32 cellular contexts compared by ENCODE assay signal in genomic region chr7:83173664-83174063, GRCh38. TPM values are rescaled to one million over a fixed set of nuclear protein-coding genes. Genes with fewer than 3 reads are reported as not detected.
DNase-seq lines count a peak whose midpoint lies in the region; ATAC-seq, FAIRE-seq and TF ChIP-seq lines count a peak whose summit lies in the region.
"Had no signal": no experiment of that assay in that cellular context is flagged by ENCODE, and none has a peak within 500 bp of the region (broad histone marks: within the 10 kb centered on the region; RNA-seq: fewer than 3 reads in every experiment).

No MANE protein-coding gene starts in this region.

- FAIRE-seq in H1 (lab: Jason Lieb, UNC), result no peak
- FAIRE-seq: A204.1, A549, D721Med had no signal

- H3K79me2 ChIP-seq in H1 (ENCODE audit: control insufficient read depth in 1 of 2, insufficient read depth in 2 of 2, low read length in 2 of 2) (no peaks in the 10 kb centered on the region), PC-3 (ENCODE audit: low read length) (no peaks in the 10 kb centered on the region)

- H3K9me2 ChIP-seq in PC-3 (replicated peaks; ENCODE audit: low read length), result no peaks in the 10 kb centered on the region

- no peak for TF ChIP-seq POLR2A in H1 (IDR thresholded peaks at IDR 0.05; ENCODE audit: control extremely low read depth in 1 of 2, low read depth in 2 of 2, low read length in 2 of 2)

- H3K23me2 ChIP-seq in H1 (ENCODE audit: low read depth, low read length), result no peaks in the 10 kb centered on the region

- no peak overlapping the region for H2BK15ac ChIP-seq in H1 (ENCODE audit: low read length)

- intact Hi-C loops in PC-3 (cut with micrococcal nuclease), result no loop called here

- POLR2A ChIA-PET in HEK293 (lab: Yijun Ruan, JAX) (no interaction called here), H1 (lab: Charles Lee; ENCODE audit: partially characterized antibody) (no interaction called here), PC-3 (lab: Charles Lee; ENCODE audit: unreplicated experiment) (interaction anchor here (0.5 kb wide), 1 partner anchor 77 kb away, joined by 4 read pairs; no protein-coding TSS in a partner anchor)

- H2BK20ac ChIP-seq in H1 (ENCODE audit: low read length), result no peak overlapping the region

- H4K5ac ChIP-seq in H1 (ENCODE audit: insufficient read length, low read depth, low read length), result no peak overlapping the region

- H4K20me1 ChIP-seq in H1 (replicated peaks in 1 of 2; ENCODE audit: control insufficient read depth in 1 of 2, insufficient read depth in 2 of 2, low read length in 2 of 2), result no peaks in the 10 kb centered on the region
- H4K20me1 ChIP-seq in PC-3 (ENCODE audit: low read length), result no peaks in the 10 kb centered on the region
- H4K20me1 ChIP-seq: BLaER1; BLaER1 treated with 17β-estradiol and CSF1 and Interleukin-3, amounts not matched to agents 10 nM and 100 nM had no signal

- TF ChIP-seq CTCF in HEK293 (tag by site-specific recombination; IDR thresholded peaks at IDR 0.05), result no peak
- no peak for TF ChIP-seq CTCF in H1 (IDR thresholded peaks at IDR 0.05; ENCODE audit: control extremely low read depth in 1 of 3, insufficient read depth in 1 of 3, low read depth in 1 of 3, low read length in 3 of 3)
- no peak for TF ChIP-seq CTCF in PC-3 (conservative IDR thresholded peaks at IDR 0.05; ENCODE audit: low read depth, low read length)

- no peak for ATAC-seq in PC-3
- ATAC-seq: A549; CD8-positive, alpha-beta T cell had no signal

- no peak overlapping the region for H3K9ac ChIP-seq in H1 (replicated peaks in 1 of 4; ENCODE audit: extremely low read depth in 1 of 4, low read depth in 3 of 4, low read length in 3 of 4)
- no peak overlapping the region for H3K9ac ChIP-seq in PC-3 (ENCODE audit: low read length)
- H3K9ac ChIP-seq: BLaER1; BLaER1 treated with 17β-estradiol and CSF1 and Interleukin-3, amounts not matched to agents 10 nM and 100 nM had no signal

- no peak overlapping the region for H3K56ac ChIP-seq in H1 (replicated peaks; ENCODE audit: insufficient read length, low read depth, low read length)

- no peak overlapping the region for H4K91ac ChIP-seq in H1 (replicated peaks; ENCODE audit: insufficient read length, low read length)

- H3K36me3 ChIP-seq in HEK293 (ENCODE audit: control insufficient read depth in 2 of 2, insufficient read depth in 1 of 2, low read length in 2 of 2) (no peaks in the 10 kb centered on the region), H1 (ENCODE audit: control insufficient read depth in 2 of 4, insufficient read depth in 4 of 4, low read length in 3 of 4) (no peaks in the 10 kb centered on the region), PC-3 (ENCODE audit: low read depth, low read length) (no peaks in the 10 kb centered on the region)
- H3K36me3 ChIP-seq: BE2C; BLaER1; BLaER1 treated with 17β-estradiol and CSF1 and Interleukin-3, amounts not matched to agents 10 nM and 100 nM had no signal

- H2BK5ac ChIP-seq in H1 (ENCODE audit: low read depth, low read length), result no peak overlapping the region

- no peaks in the 10 kb centered on the region for H3K79me1 ChIP-seq in H1 (ENCODE audit: low read depth, low read length)

- H3K27me3 ChIP-seq in H1 (replicated peaks in 1 of 4; ENCODE audit: control insufficient read depth in 3 of 4, extremely low read depth in 1 of 4, insufficient read depth in 3 of 4, low read length in 3 of 4) (peaks cover 0 to 1% (median 0%) of the 10 kb centered on the region in 4 experiments; a peak in 1 of 7 replicates), PC-3 (ENCODE audit: low read length) (no peaks in the 10 kb centered on the region)
- H3K27me3 ChIP-seq: BE2C; BLaER1; BLaER1 treated with 17β-estradiol and CSF1 and Interleukin-3, amounts not matched to agents 10 nM and 100 nM had no signal

- H3K23ac ChIP-seq in H1 (ENCODE audit: insufficient read length), result no peak overlapping the region

- no peak overlapping the region for H3K4me3 ChIP-seq in HEK293 (ENCODE audit: low read depth, low read length)
- H3K4me3 ChIP-seq in H1 (ENCODE audit: extremely low read depth in 1 of 4, insufficient read depth in 2 of 4, low read depth in 3 of 4, low read length in 4 of 4), result no peak overlapping the region
- no peak overlapping the region for H3K4me3 ChIP-seq in PC-3 (ENCODE audit: low read length)
- H3K4me3 ChIP-seq: A549; BLaER1; BLaER1 treated with 17β-estradiol and CSF1 and Interleukin-3, amounts not matched to agents 10 nM and 100 nM had no signal

- no peak overlapping the region for H4K8ac ChIP-seq in H1 (ENCODE audit: extremely low read depth, insufficient read depth, low read length)

- H3K4me2 ChIP-seq in H1 (ENCODE audit: insufficient read depth in 1 of 2, low read depth in 2 of 2, low read length in 2 of 2) (no peak overlapping the region), PC-3 (ENCODE audit: low read length) (no peak overlapping the region)
- H3K4me2 ChIP-seq: A549; BLaER1; BLaER1 treated with 17β-estradiol and CSF1 and Interleukin-3, amounts not matched to agents 10 nM and 100 nM had no signal

- no peak overlapping the region for H2BK12ac ChIP-seq in H1 (ENCODE audit: low read depth, low read length)

- no peaks in the 10 kb centered on the region for H3F3A ChIP-seq in PC-3 (ENCODE audit: low read length, unreplicated experiment)

- H2AFZ ChIP-seq in H1 (ENCODE audit: low read length) (no peak overlapping the region), PC-3 (ENCODE audit: low read length) (no peak overlapping the region)

- no peak overlapping the region for H3K18ac ChIP-seq in H1 (ENCODE audit: extremely low read depth, low read length)

- no peak for TF ChIP-seq EP300 in H1 (IDR thresholded peaks at IDR 0.05; ENCODE audit: borderline replicate concordance in 1 of 2, low read depth in 2 of 2, low read length in 2 of 2)

- no peak overlapping the region for H2AK5ac ChIP-seq in H1 (ENCODE audit: low read depth, low read length)

- CTCF ChIA-PET in HEK293 (lab: Yijun Ruan, JAX) (no interaction called here), H1 (lab: Charles Lee; ENCODE audit: partially characterized antibody) (no interaction called here), PC-3 (lab: Charles Lee) (no interaction called here)

- DNase-seq in H1 (ENCODE audit: low read depth in 1 of 2, low spot score in 2 of 2), result no peak
- no peak for DNase-seq in PC-3
- DNase-seq in NCI-H1694 (lab: John Stamatoyannopoulos, UW), result no peak
- DNase-seq: 8988T; ACHN; AML-193; BE2C; C1 segment of cervical spinal cord; Caco-2; Calu3; CD4-positive, alpha-beta memory T cell; CD4-positive, alpha-beta T cell; CD4-positive, CD25-positive, alpha-beta regulatory T cell; CD8-positive, alpha-beta memory T cell; CD8-positive, alpha-beta T cell; COR-L47; DMS 273 treated with DMSO at 0.1 percent for 48 hours; DMS153; DMS53; DMS79; DMS79 treated with DMSO at 0.1 percent for 48 hours; DND-41; EL had no signal

- BruUV-seq in PC-3 (replicated peaks; lab: Mats Ljungman, UMichigan), result no TSS peak

- H3K9me3 ChIP-seq in HEK293 (ENCODE audit: control insufficient read depth, insufficient read depth, low read depth, low read length) (no peaks in the 10 kb centered on the region), H1 (ENCODE audit: insufficient read depth in 2 of 2, low read depth in 1 of 2, low read length in 1 of 2) (no peaks in the 10 kb centered on the region), PC-3 (ENCODE audit: low read length) (no peaks in the 10 kb centered on the region)
- H3K9me3 ChIP-seq: A549; BE2C; BLaER1; BLaER1 treated with 17β-estradiol and CSF1 and Interleukin-3, amounts not matched to agents 10 nM and 100 nM; Caco-2 had no signal

- no peaks in the 10 kb centered on the region for H3K4me1 ChIP-seq in HEK293 (ENCODE audit: control insufficient read depth, insufficient read depth, low read length)
- H3K4me1 ChIP-seq in H1 (replicated peaks in 1 of 4; ENCODE audit: control insufficient read depth in 3 of 4, insufficient read depth in 4 of 4, low read length in 3 of 4), result no peaks in the 10 kb centered on the region
- H3K4me1 ChIP-seq in PC-3 (ENCODE audit: insufficient read depth, low read length), result no peaks in the 10 kb centered on the region
- H3K4me1 ChIP-seq: A549; BE2C; BLaER1; BLaER1 treated with 17β-estradiol and CSF1 and Interleukin-3, amounts not matched to agents 10 nM and 100 nM; Caco-2 had no signal

- H3K4ac ChIP-seq in H1 (replicated peaks; ENCODE audit: insufficient read length, low read depth, low read length), result no peak overlapping the region

- no peak overlapping the region for H2BK120ac ChIP-seq in H1 (replicated peaks; ENCODE audit: low read depth, low read length)

- no peak for TF ChIP-seq RAD21 in H1 (IDR thresholded peaks at IDR 0.05 in 1 of 2, conservative IDR thresholded peaks at IDR 0.05 in 1 of 2; ENCODE audit: low read depth in 2 of 2, low read length in 2 of 2)

- no peak overlapping the region for H3K14ac ChIP-seq in H1 (ENCODE audit: insufficient read length)

- H3K27ac ChIP-seq in HEK293 (ENCODE audit: extremely low read depth, low read depth, low read length) (no peak overlapping the region), H1 (ENCODE audit: low read depth, low read length) (no peak overlapping the region), PC-3 (ENCODE audit: low read length) (no peak overlapping the region)
- H3K27ac ChIP-seq: 22Rv1; A549; BLaER1; BLaER1 treated with 17β-estradiol and CSF1 and Interleukin-3, amounts not matched to agents 10 nM and 100 nM; C4-2B had no signal

TF ChIP-seq in HEK293, 187 proteins besides CTCF, POLR2A, EP300 and RAD21 (continues in another document):
- TF ChIP-seq ZNF623 (tag by site-specific recombination; IDR thresholded peaks at IDR 0.05) (peak; percentile 88), ZNF580 (tag by site-specific recombination; IDR thresholded peaks at IDR 0.05) (0 out of 2 replicates have a peak, but pooled peaks have one; percentile 15)

TF ChIP-seq in H1, 55 proteins besides CTCF, POLR2A, EP300 and RAD21:
- TF ChIP-seq MAX (IDR thresholded peaks at IDR 0.05) (no peak), KDM1A (IDR thresholded peaks at IDR 0.05; ENCODE audit: borderline replicate concordance, low read length) (peak; percentile 52; the same call in 1 of the 2 replicates)
TF ChIP-seq in H1: peak in this region for 1.

RNA-seq across cellular contexts. Expression of gene PCLO, which starts 11.0 kb away (rescaled TPM):
- 3.2 and 3.7 TPM in 2 replicates for total RNA-seq in H1 (2021; fragmentation: NEBNext Ultra II Directional; extraction: Animal tissue kit (Norgen Biotek cat#: 25700))
- 0.93 and 1.5 TPM in 2 replicates for polyA plus RNA-seq in H1 (2011; rRNA removed)
- 1.4 TPM for polyA plus RNA-seq in H1 (2011; cell fraction: cytosol; rRNA removed)
- 5.8 TPM for polyA plus RNA-seq in H1 (2011; cell fraction: nucleus; rRNA removed)
- polyA plus RNA-seq in H1 (2012, experiment 1 of 2), result 1.5 to 3.5 TPM (median 3.0 TPM) in 4 replicates
- 0.09 TPM for polyA plus RNA-seq in H1 (2012, experiment 2 of 2)
- 1.8 TPM for polyA plus RNA-seq in H1 (2013, experiment 1 of 2)
- 1.3 TPM for polyA plus RNA-seq in H1 (2013, experiment 2 of 2)
- 3.5 and 4.4 TPM in 2 replicates for polyA minus RNA-seq in H1 (2011; rRNA and poly(A)+ RNA removed)
- polyA minus RNA-seq in H1 (2011; cell fraction: cytosol; rRNA and poly(A)+ RNA removed), result 1.6 TPM
- polyA minus RNA-seq in H1 (2011; cell fraction: nucleus; rRNA and poly(A)+ RNA removed), result 10.8 TPM
- 3.5 and 7.5 TPM in 2 replicates for total RNA-seq in PC-3 (2014; rRNA removed)
- total RNA-seq: CD4-positive, alpha-beta T cell; CD4-positive, CD25-positive, alpha-beta regulatory T cell; CD8-positive, alpha-beta memory T cell; CD8-positive, alpha-beta T cell had no signal
- polyA plus RNA-seq: CD14-positive monocyte; CD4-positive, alpha-beta memory T cell; CD4-positive, CD25-positive, alpha-beta regulatory T cell; CD8-positive, alpha-beta memory T cell had no signal
